In the genomic region with DNA sequence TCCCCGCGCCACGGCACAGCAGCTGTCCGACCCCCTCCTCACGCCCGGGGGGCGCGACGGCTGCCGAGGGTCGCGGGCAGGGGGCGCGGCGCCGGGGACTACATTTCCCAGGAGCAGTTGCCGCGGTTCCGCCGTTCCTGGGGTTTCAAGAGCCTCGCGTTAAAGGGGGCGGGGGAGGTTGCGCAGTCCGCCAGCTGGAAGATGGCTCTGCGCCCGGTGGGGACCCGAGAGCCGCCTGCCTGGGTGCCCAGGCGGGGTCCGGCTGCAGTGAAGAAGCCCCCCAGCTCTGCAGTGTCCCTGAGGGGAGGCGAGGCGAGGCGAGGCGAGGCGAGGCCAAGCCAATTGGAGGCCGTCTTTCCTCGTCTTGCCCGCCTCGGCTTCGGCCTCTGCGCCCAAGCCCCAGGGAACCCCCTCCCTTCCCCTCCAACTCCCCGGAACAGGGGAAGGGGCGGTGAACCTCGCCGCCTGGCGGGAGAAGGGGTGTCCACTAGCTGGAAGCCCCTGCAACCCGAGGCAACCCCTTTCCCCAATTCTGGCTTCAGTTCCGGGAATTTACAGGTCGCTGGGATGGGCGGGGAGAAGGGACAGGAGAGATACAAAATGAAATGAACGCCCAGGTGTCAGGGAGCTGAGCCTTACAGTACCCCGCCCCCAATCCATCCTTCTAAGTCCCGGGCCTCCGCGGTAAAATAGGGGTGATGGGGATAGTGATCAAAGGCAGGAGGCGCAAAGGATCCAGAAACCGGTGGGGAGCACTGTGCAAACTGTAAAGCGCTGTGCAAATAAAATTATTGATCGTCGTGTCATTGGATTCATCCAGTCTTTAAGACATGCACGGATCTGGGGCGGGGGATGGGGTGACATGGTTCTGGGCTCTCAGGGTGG, we compare ENCODE assay signal across 8 cellular contexts. TPM values are rescaled to one million over a fixed set of nuclear protein-coding genes. Genes with fewer than 3 reads are reported as not detected.
DNase-seq lines count a peak whose midpoint lies in the region; ATAC-seq and TF ChIP-seq lines count a peak whose summit lies in the region.

No MANE protein-coding gene starts in this region.

- H3K4me1 Mint-ChIP-seq in activated naive CD4-positive, alpha-beta T cell treated with anti-CD3 and anti-CD28 coated beads for 36 hours (ENCODE audit: low read depth) = peaks cover 35% of the 10 kb centered on the region

- no peak overlapping the region for H3K27ac Mint-ChIP-seq in activated naive CD4-positive, alpha-beta T cell treated with anti-CD3 and anti-CD28 coated beads for 36 hours

- peaks cover 35% of the 10 kb centered on the region for H3K27me3 Mint-ChIP-seq in activated naive CD4-positive, alpha-beta T cell treated with anti-CD3 and anti-CD28 coated beads for 36 hours (ENCODE audit: low read depth)

- no peaks in the 10 kb centered on the region for H3K36me3 ChIP-seq in prostate gland

- peak overlapping the region; percentile 57 to 63 for H3K4me3 ChIP-seq in prostate gland

- no peak for ATAC-seq in HG02588 (IDR thresholded peaks at IDR 0.05; ENCODE audit: unreplicated experiment)

- no peaks in the 10 kb centered on the region for H3K4me1 ChIP-seq in prostate gland (replicated peaks)

- WGBS in prostate gland = 2% methylated on average over 62 of the region's 63 CpGs

- H3K27ac ChIP-seq in prostate gland = peak overlapping the region; percentile 82 to 94

- intact Hi-C loops in activated naive CD4-positive, alpha-beta T cell treated with anti-CD3 and anti-CD28 coated beads for 36 hours (cut with micrococcal nuclease) = no loop called here
- intact Hi-C loops in prostate gland (cut with DNase I) = no loop called here

- H3K4me3 Mint-ChIP-seq in activated naive CD4-positive, alpha-beta T cell treated with anti-CD3 and anti-CD28 coated beads for 36 hours = peak overlapping the region; percentile 70

- TF ChIP-seq CTCF in prostate gland (IDR thresholded peaks at IDR 0.05) = peak in 1 of 4 experiments; percentile 10

- H3K36me3 Mint-ChIP-seq in activated naive CD4-positive, alpha-beta T cell treated with anti-CD3 and anti-CD28 coated beads for 36 hours (ENCODE audit: low read depth) = no peaks in the 10 kb centered on the region

- H3K9me3 Mint-ChIP-seq in activated naive CD4-positive, alpha-beta T cell treated with anti-CD3 and anti-CD28 coated beads for 36 hours = no peaks in the 10 kb centered on the region

- CTCF ChIA-PET in activated naive CD4-positive, alpha-beta T cell treated with anti-CD3 and anti-CD28 coated beads for 36 hours (lab: Charles Lee) = interaction anchor here (1.3 to 1.9 kb wide), 2 partner anchors 15 to 22 kb away, joined by 4 to 9 read pairs; no protein-coding TSS in a partner anchor

- peak; percentile 48 for TF ChIP-seq POLR2A in prostate gland (IDR thresholded peaks at IDR 0.05)

- DNase-seq in activated naive CD4-positive, alpha-beta T cell treated with anti-CD3 and anti-CD28 coated beads for 36 hours = peak; percentile 43
- no peak for DNase-seq in activated naive CD4-positive, alpha-beta T cell (lab: John Stamatoyannopoulos, UW)
- DNase-seq in NCI-H2227 treated with DMSO at 0.1 percent for 48 hours (lab: John Stamatoyannopoulos, UW) = peak; percentile 86
- peak in 53 of 58 donors; percentile 23 to 79 (median 49) for DNase-seq in anterior cingulate cortex (lab: John Stamatoyannopoulos, UW)
- peak; percentile 34 to 36 for DNase-seq in hippocampal formation (lab: John Stamatoyannopoulos, UW)
- DNase-seq in prostate gland (ENCODE audit: low spot score) = no peak
- DNase-seq in NAMALWA (ENCODE audit: low spot score) = no peak

- no peaks in the 10 kb centered on the region for H3K27me3 ChIP-seq in prostate gland (replicated peaks; ENCODE audit: insufficient read depth)

- H3K9me3 ChIP-seq in prostate gland = no peaks in the 10 kb centered on the region

RNA-seq across cellular contexts. Expression of a gene that starts 5.2 kb away (rescaled TPM):
- 10 to 100 TPM; 26.9 to 27.2 TPM for total RNA-seq in activated naive CD4-positive, alpha-beta T cell treated with anti-CD3 and anti-CD28 coated beads for 36 hours
- total RNA-seq in prostate gland = 10 to 100 TPM; 37.8 to 92.7 TPM

RNA-seq across cellular contexts. Expression of a gene that starts 20.6 kb away (rescaled TPM):
- not detected for total RNA-seq in activated naive CD4-positive, alpha-beta T cell treated with anti-CD3 and anti-CD28 coated beads for 36 hours
- total RNA-seq in prostate gland = under 1 TPM in 1 of 2 donors, not detected in 1; 0.85 TPM

RNA-seq across cellular contexts. Expression of a gene that starts 41.6 kb away (rescaled TPM):
- total RNA-seq in activated naive CD4-positive, alpha-beta T cell treated with anti-CD3 and anti-CD28 coated beads for 36 hours = 10 to 100 TPM; 13.5 to 15.6 TPM
- total RNA-seq in prostate gland = 10 to 100 TPM; 72.4 to 94.5 TPM

RNA-seq across cellular contexts. Expression of a gene that starts 46.7 kb away (rescaled TPM):
- 100 to 1,000 TPM; 776 to 797 TPM for total RNA-seq in activated naive CD4-positive, alpha-beta T cell treated with anti-CD3 and anti-CD28 coated beads for 36 hours
- 100 to 1,000 TPM; 385 to 501 TPM for total RNA-seq in prostate gland

Comparison
In these comparisons a context has a peak if more than half of its experiments do, and no peak if none do; other contexts are left out.
1. DNase-seq: peak in activated naive CD4-positive, alpha-beta T cell treated with anti-CD3 and anti-CD28 coated beads for 36 hours (single experiment), NCI-H2227 treated with DMSO at 0.1 percent for 48 hours (single experiment), anterior cingulate cortex (53 of 58) and hippocampal formation (2 of 2); none in activated naive CD4-positive, alpha-beta T cell (0 of 4), prostate gland (single experiment) and NAMALWA (single experiment).
2. RNA of a gene that starts 41.6 kb away (total RNA-seq): 72.4 to 94.5 TPM in prostate gland; 13.5 to 15.6 TPM in activated naive CD4-positive, alpha-beta T cell treated with anti-CD3 and anti-CD28 coated beads for 36 hours; every median in the first group is over 4 times any median in the second.